ENCODE assay signal across 20 cellular contexts in genomic region chr10:111247781-111248389, GRCh38.
"Had no signal": no experiment of that assay in that cellular context is flagged by ENCODE, and none has a peak within 500 bp of the region (broad histone marks: within the 10 kb centered on the region; RNA-seq: fewer than 3 reads in every experiment).

No MANE protein-coding gene starts in this region.

- H3K27ac ChIP-seq: colonic mucosa, sigmoid colon, thoracic aorta, upper lobe of right lung had no signal

- H3K4me1 ChIP-seq: colonic mucosa, upper lobe of right lung had no signal

- H3K9me3 Mint-ChIP-seq: activated CD4-positive, alpha-beta memory T cell treated with anti-CD3 and anti-CD28 coated beads, Interleukin-2, amount 10 ng/mL, durations not matched to agents 7 days and 5 days; activated naive CD8-positive, alpha-beta T cell treated with anti-CD3 and anti-CD28 coated beads, Interleukin-2, amount 10 ng/mL, durations not matched to agents 7 days and 5 days; central memory CD8-positive, alpha-beta T cell had no signal

- H3K36me3 ChIP-seq: colonic mucosa, sigmoid colon, thoracic aorta, upper lobe of right lung had no signal

- H3K4me1 Mint-ChIP-seq: activated CD4-positive, alpha-beta memory T cell treated with anti-CD3 and anti-CD28 coated beads, Interleukin-2, amount 10 ng/mL, durations not matched to agents 7 days and 5 days; activated CD8-positive, alpha-beta memory T cell treated with anti-CD3 and anti-CD28 coated beads, Interleukin-2, amount 10 ng/mL, durations not matched to agents 7 days and 5 days; activated naive CD8-positive, alpha-beta T cell treated with anti-CD3 and anti-CD28 coated beads, Interleukin-2, amount 10 ng/mL, durations not matched to agents 7 days and 5 days; activated T-helper 17 cell treated with anti-CD3 and anti-CD28 coated beads, Interleukin-2, amount 50 U/mL, for 72 hours; central memory CD8-positive, alpha-beta T cell; nephron; stimulated activated naive B cell treated with anti-CD40 and anti-IgM and Interleukin-4, amounts not matched to agents 10 μg/mL and 1 μg/mL and 100 μg/mL, for 72 hours had no signal

- DNase-seq: activated CD4-positive, alpha-beta memory T cell treated with anti-CD3 and anti-CD28 coated beads, Interleukin-2, amount 10 ng/mL, durations not matched to agents 7 days and 5 days; activated CD4-positive, alpha-beta T cell treated with anti-CD3 and anti-CD28 coated beads for 48 hours; activated CD4-positive, CD25-positive, alpha-beta regulatory T cell; activated CD8-positive, alpha-beta memory T cell treated with anti-CD3 and anti-CD28 coated beads, Interleukin-2, amount 10 ng/mL, durations not matched to agents 7 days and 5 days; activated naive CD4-positive, alpha-beta T cell treated with Interleukin-2 at 50 U/mL for 16 hours; activated naive CD8-positive, alpha-beta T cell treated with anti-CD3 and anti-CD28 coated beads, Interleukin-2, amount 10 ng/mL, durations not matched to agents 7 days and 5 days; amygdala; colonic mucosa; kidney; sigmoid colon; stimulated activated naive B cell treated with anti-CD40 and anti-IgM and Interleukin-4, amounts not matched to agents 10 μg/mL and 1 μg/mL and 100 μg/mL, for 72 hours; upper lobe of right lung had no signal

- ATAC-seq: activated CD8-positive, alpha-beta memory T cell treated with anti-CD3 and anti-CD28 coated beads, Interleukin-2, amount 10 ng/mL, durations not matched to agents 7 days and 5 days; activated T-helper 17 cell treated with anti-CD3 and anti-CD28 coated beads, Interleukin-2, amount 50 U/mL, for 72 hours; left lobe of liver; stimulated activated naive B cell treated with anti-CD40 and anti-IgM and Interleukin-4, amounts not matched to agents 10 μg/mL and 1 μg/mL and 100 μg/mL, for 72 hours; upper lobe of right lung had no signal

- H3K4me3 ChIP-seq: colonic mucosa, lung, sigmoid colon, thoracic aorta, upper lobe of right lung had no signal

- H3K9me3 ChIP-seq: colonic mucosa, sigmoid colon, thoracic aorta, upper lobe of right lung had no signal

- H3K4me3 Mint-ChIP-seq: activated CD4-positive, alpha-beta memory T cell treated with anti-CD3 and anti-CD28 coated beads, Interleukin-2, amount 10 ng/mL, durations not matched to agents 7 days and 5 days; activated CD8-positive, alpha-beta memory T cell treated with anti-CD3 and anti-CD28 coated beads, Interleukin-2, amount 10 ng/mL, durations not matched to agents 7 days and 5 days; activated naive CD8-positive, alpha-beta T cell treated with anti-CD3 and anti-CD28 coated beads, Interleukin-2, amount 10 ng/mL, durations not matched to agents 7 days and 5 days; activated T-helper 17 cell treated with anti-CD3 and anti-CD28 coated beads, Interleukin-2, amount 50 U/mL, for 72 hours; brain; central memory CD8-positive, alpha-beta T cell; mesothelial cell of epicardium; nephron; stimulated activated naive B cell treated with anti-CD40 and anti-IgM and Interleukin-4, amounts not matched to agents 10 μg/mL and 1 μg/mL and 100 μg/mL, for 72 hours had no signal

- H3K27me3 ChIP-seq: colonic mucosa, sigmoid colon, upper lobe of right lung had no signal

- H3K36me3 Mint-ChIP-seq: activated CD8-positive, alpha-beta memory T cell treated with anti-CD3 and anti-CD28 coated beads, Interleukin-2, amount 10 ng/mL, durations not matched to agents 7 days and 5 days; activated naive CD8-positive, alpha-beta T cell treated with anti-CD3 and anti-CD28 coated beads, Interleukin-2, amount 10 ng/mL, durations not matched to agents 7 days and 5 days; brain; mesothelial cell of epicardium; stimulated activated naive B cell treated with anti-CD40 and anti-IgM and Interleukin-4, amounts not matched to agents 10 μg/mL and 1 μg/mL and 100 μg/mL, for 72 hours had no signal

- H3K27ac Mint-ChIP-seq: activated CD4-positive, alpha-beta memory T cell treated with anti-CD3 and anti-CD28 coated beads, Interleukin-2, amount 10 ng/mL, durations not matched to agents 7 days and 5 days; activated CD8-positive, alpha-beta memory T cell treated with anti-CD3 and anti-CD28 coated beads, Interleukin-2, amount 10 ng/mL, durations not matched to agents 7 days and 5 days; activated naive CD8-positive, alpha-beta T cell treated with anti-CD3 and anti-CD28 coated beads, Interleukin-2, amount 10 ng/mL, durations not matched to agents 7 days and 5 days; activated T-helper 17 cell treated with anti-CD3 and anti-CD28 coated beads, Interleukin-2, amount 50 U/mL, for 72 hours; brain; mesothelial cell of epicardium; nephron; stimulated activated naive B cell treated with anti-CD40 and anti-IgM and Interleukin-4, amounts not matched to agents 10 μg/mL and 1 μg/mL and 100 μg/mL, for 72 hours had no signal
